1 cellular context compared by ENCODE assay signal in the genomic region with DNA sequence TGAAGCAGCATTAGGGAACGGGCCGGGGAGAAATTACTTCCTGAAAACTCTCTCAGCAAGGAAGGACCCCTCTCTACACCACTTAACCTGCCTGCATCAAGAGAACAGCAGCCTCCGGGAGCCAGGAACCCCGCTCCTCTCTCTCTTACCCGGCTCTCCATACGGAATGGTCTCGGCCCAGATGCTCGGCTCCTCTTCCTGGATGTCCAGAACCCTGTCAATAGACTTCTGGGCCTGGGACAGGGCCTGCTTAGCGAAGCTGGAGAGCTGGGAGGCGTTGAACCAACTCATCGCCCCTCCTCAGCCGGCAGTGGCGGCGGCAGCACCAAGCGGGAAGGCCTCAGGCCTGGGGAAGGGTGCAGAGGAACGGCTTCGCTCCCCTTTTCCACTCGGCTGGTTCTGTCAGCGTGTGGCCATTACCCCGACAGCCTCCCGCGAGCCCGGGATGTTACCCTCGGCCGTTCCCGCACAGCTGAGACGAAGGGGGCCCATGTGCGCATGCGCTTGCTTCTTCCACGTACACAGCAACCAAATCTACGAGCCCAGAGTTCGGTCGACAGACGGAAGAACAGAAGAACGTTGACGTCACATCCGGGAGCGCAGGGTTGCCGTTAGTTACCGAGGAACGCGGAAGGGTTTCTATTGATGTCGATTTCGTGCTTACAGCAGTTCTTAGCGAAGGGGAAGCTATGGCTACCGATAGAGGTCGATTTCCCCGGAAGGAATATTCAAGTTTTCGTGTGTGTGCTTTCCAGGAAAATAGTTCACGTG.
A peak's percentile ranks its signal among the peaks of the same experiment; 100 is the strongest.
TF ChIP-seq lines count a peak whose summit lies in the region.

A gene with protein sequence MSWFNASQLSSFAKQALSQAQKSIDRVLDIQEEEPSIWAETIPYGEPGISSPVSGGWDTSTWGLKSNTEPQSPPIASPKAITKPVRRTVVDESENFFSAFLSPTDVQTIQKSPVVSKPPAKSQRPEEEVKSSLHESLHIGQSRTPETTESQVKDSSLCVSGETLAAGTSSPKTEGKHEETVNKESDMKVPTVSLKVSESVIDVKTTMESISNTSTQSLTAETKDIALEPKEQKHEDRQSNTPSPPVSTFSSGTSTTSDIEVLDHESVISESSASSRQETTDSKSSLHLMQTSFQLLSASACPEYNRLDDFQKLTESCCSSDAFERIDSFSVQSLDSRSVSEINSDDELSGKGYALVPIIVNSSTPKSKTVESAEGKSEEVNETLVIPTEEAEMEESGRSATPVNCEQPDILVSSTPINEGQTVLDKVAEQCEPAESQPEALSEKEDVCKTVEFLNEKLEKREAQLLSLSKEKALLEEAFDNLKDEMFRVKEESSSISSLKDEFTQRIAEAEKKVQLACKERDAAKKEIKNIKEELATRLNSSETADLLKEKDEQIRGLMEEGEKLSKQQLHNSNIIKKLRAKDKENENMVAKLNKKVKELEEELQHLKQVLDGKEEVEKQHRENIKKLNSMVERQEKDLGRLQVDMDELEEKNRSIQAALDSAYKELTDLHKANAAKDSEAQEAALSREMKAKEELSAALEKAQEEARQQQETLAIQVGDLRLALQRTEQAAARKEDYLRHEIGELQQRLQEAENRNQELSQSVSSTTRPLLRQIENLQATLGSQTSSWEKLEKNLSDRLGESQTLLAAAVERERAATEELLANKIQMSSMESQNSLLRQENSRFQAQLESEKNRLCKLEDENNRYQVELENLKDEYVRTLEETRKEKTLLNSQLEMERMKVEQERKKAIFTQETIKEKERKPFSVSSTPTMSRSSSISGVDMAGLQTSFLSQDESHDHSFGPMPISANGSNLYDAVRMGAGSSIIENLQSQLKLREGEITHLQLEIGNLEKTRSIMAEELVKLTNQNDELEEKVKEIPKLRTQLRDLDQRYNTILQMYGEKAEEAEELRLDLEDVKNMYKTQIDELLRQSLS (minus strand): TSS at position 538 of the 771 bp plus-strand sequence. CDS start 247 bp downstream, at position 291.

TF ChIP-seq in H1, 55 proteins besides CTCF, POLR2A, EP300 and RAD21 (continued from another document):
- TF ChIP-seq CBX8 (IDR thresholded peaks at IDR 0.05; ENCODE audit: borderline replicate concordance, low read depth, low read length) (no peak), CHD2 (IDR thresholded peaks at IDR 0.05; ENCODE audit: low read length) (peak; percentile 76), HDAC6 (IDR thresholded peaks at IDR 0.05; ENCODE audit: low read depth, low read length) (no peak), KDM1A (IDR thresholded peaks at IDR 0.05; ENCODE audit: borderline replicate concordance, low read length) (no peak), CHD7 (IDR thresholded peaks at IDR 0.05; ENCODE audit: insufficient replicate concordance, low read length) (no peak), ATF2 (IDR thresholded peaks at IDR 0.05; ENCODE audit: low read length) (peak; percentile 59), KDM5A (IDR thresholded peaks at IDR 0.05; ENCODE audit: low read length) (no peak), EGR1 (IDR thresholded peaks at IDR 0.05; ENCODE audit: borderline replicate concordance, low read depth, low read length) (no peak), PHF8 (conservative IDR thresholded peaks at IDR 0.05; ENCODE audit: low read depth, low read length) (peak; percentile 79), SIX5 (IDR thresholded peaks at IDR 0.05; ENCODE audit: low read depth, low read length) (no peak), NANOG (IDR thresholded peaks at IDR 0.05; ENCODE audit: insufficient read depth, low read depth, low read length, poor library complexity, severe bottlenecking) (no peak), CBX5 (IDR thresholded peaks at IDR 0.05; ENCODE audit: low read depth, low read length) (no peak), CEBPB (IDR thresholded peaks at IDR 0.05; ENCODE audit: low read depth, low read length) (no peak), SP4 (IDR thresholded peaks at IDR 0.05; ENCODE audit: low read length) (no peak), TBP (IDR thresholded peaks at IDR 0.05; ENCODE audit: low read depth, low read length) (peak; percentile 73; the same call in 1 of the 2 replicates), CREB1 (IDR thresholded peaks at IDR 0.05) (peak; percentile 94), SIN3A (conservative IDR thresholded peaks at IDR 0.05 in 1 of 2, IDR thresholded peaks at IDR 0.05 in 1 of 2; ENCODE audit: low read depth in 1 of 2, low read length in 2 of 2) (peak; percentile 78 to 85; a peak in 3 of 4 replicates), RXRA (IDR thresholded peaks at IDR 0.05; ENCODE audit: insufficient read depth, low read depth, low read length) (no peak), CHD1 (IDR thresholded peaks at IDR 0.05; ENCODE audit: low read depth, low read length) (no peak), JUND (IDR thresholded peaks at IDR 0.05; ENCODE audit: low read length) (no peak), EZH2 (IDR thresholded peaks at IDR 0.05; ENCODE audit: low read depth, low read length, severe bottlenecking) (no peak), SP1 (IDR thresholded peaks at IDR 0.05; ENCODE audit: low read depth, low read length) (no peak), CTBP2 (IDR thresholded peaks at IDR 0.05; ENCODE audit: borderline replicate concordance, insufficient read depth, insufficient read length, low read length) (no peak), MAFK (IDR thresholded peaks at IDR 0.05; ENCODE audit: low read depth, low read length) (no peak), SP2 (IDR thresholded peaks at IDR 0.05; ENCODE audit: low read length) (no peak), BRCA1 (IDR thresholded peaks at IDR 0.05; ENCODE audit: low read depth, low read length) (peak; percentile 59), YY1 (IDR thresholded peaks at IDR 0.05; ENCODE audit: low read depth, low read length) (peak; percentile 78), ASH2L (IDR thresholded peaks at IDR 0.05; ENCODE audit: low read length) (peak; percentile 55), RNF2 (IDR thresholded peaks at IDR 0.05; ENCODE audit: borderline replicate concordance, low read depth, low read length, missing control alignments, poor library complexity, severe bottlenecking) (no peak), ZNF274 (IDR thresholded peaks at IDR 0.05; ENCODE audit: borderline replicate concordance, extremely low read depth, low read length) (no peak), JUN (IDR thresholded peaks at IDR 0.05; ENCODE audit: low read depth, low read length) (no peak), RBBP5 (IDR thresholded peaks at IDR 0.05; ENCODE audit: borderline replicate concordance, low read depth, low read length) (peak; percentile 91), POU5F1 (IDR thresholded peaks at IDR 0.05; ENCODE audit: low read depth, low read length) (no peak), E2F6 (IDR thresholded peaks at IDR 0.05) (no peak; the same call in 1 of the 2 replicates), BCL11A (IDR thresholded peaks at IDR 0.05; ENCODE audit: low read depth in 2 of 2, low read length in 2 of 2) (no peak), GABPA (IDR thresholded peaks at IDR 0.05; ENCODE audit: borderline replicate concordance, insufficient read depth, low read length) (peak; percentile 81; the same call in 1 of the 2 replicates), RFX5 (IDR thresholded peaks at IDR 0.05; ENCODE audit: borderline replicate concordance, low read depth, low read length) (no peak), TAF7 (optimal IDR thresholded peaks at IDR 0.05; ENCODE audit: borderline replicate concordance, low read depth, low read length) (no peak), TCF12 (IDR thresholded peaks at IDR 0.05; ENCODE audit: low read depth, low read length) (no peak), ATF3 (IDR thresholded peaks at IDR 0.05; ENCODE audit: insufficient read depth, low read depth, low read length) (no peak)
- TF ChIP-seq, protein P1, sequence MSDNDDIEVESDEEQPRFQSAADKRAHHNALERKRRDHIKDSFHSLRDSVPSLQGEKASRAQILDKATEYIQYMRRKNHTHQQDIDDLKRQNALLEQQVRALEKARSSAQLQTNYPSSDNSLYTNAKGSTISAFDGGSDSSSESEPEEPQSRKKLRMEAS (IDR thresholded peaks at IDR 0.05), result peak; percentile 49; the same call in 1 of the 2 replicates
